ENCODE assay signal across 9 cellular contexts in the genomic region with DNA sequence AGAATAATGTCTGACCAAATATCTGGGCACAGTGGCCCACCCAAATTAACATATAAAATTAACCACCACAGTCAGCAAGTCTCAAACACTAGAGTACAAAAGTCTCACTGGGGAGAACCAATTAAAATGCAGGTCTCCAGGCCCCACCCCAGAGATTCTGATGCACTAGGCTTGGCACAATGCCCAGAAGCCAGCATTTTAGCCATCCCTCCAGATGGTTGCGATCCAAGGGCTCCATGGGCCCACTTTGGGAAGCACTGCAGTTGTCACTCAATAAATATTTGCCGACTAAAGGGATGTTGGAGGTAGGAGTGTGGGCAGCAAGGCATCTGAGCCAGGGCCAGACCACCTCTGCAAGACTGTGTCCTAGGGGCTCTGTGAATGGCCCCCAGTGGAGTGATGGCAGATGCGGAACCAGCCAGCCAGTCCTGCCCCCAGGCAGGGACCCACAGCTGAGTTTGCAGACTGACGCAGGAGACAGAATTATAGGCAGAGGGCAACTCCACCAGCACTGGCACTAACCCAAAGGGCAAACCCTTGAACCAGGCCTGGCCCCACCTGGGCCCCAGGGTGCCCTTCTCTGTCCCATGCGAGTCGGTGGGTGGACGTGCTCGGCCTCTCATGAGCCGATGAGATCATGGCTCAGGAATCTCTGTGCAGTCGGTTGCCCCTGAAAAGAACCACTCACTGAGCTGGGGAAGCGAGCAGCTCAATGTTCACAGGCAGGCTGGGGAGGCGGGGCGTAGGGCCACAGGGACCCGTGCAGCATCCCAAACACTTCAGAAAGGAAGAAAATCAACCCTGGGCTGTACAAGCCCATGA. TPM values are rescaled to one million over a fixed set of nuclear protein-coding genes. Genes with fewer than 3 reads are reported as not detected.
DNase-seq lines count a peak whose midpoint lies in the region; ATAC-seq and TF ChIP-seq lines count a peak whose summit lies in the region.
"Had no signal": no experiment of that assay in that cellular context is flagged by ENCODE, and none has a peak within 500 bp of the region (broad histone marks: within the 10 kb centered on the region; RNA-seq: fewer than 3 reads in every experiment).

No MANE protein-coding gene starts in this region.

- H3K4me1 ChIP-seq in adipocyte (ENCODE audit: control insufficient read depth, insufficient read depth, low read length) (no peaks in the 10 kb centered on the region), right cardiac atrium (ENCODE audit: control insufficient read depth, insufficient read depth, low read length) (peaks cover 5% of the 10 kb centered on the region), upper lobe of left lung (peaks cover 17 to 38% (median 18%) of the 10 kb centered on the region in 4 donors)

- H3K36me3 ChIP-seq in adipocyte (ENCODE audit: control insufficient read depth, insufficient read depth, low read length, severe bottlenecking) (no peaks in the 10 kb centered on the region), upper lobe of left lung (no peaks in the 10 kb centered on the region)
- H3K36me3 ChIP-seq: SJSA1 had no signal

- TF ChIP-seq CTCF in upper lobe of left lung (IDR thresholded peaks at IDR 0.05) = no peak

- no peak for TF ChIP-seq POLR2A in upper lobe of left lung (IDR thresholded peaks at IDR 0.05)

- no peaks in the 10 kb centered on the region for H3K9me3 ChIP-seq in adipocyte (ENCODE audit: control insufficient read depth, low read length)
- H3K9me3 ChIP-seq in right cardiac atrium (ENCODE audit: control insufficient read depth, low read length) = no peaks in the 10 kb centered on the region
- no peaks in the 10 kb centered on the region for H3K9me3 ChIP-seq in upper lobe of left lung
- H3K9me3 ChIP-seq: SJSA1 had no signal

- DNase-seq in NCI-H146 (lab: John Stamatoyannopoulos, UW) (peak; percentile 36), NCI-H146 treated with DMSO at 0.1 percent for 48 hours (lab: John Stamatoyannopoulos, UW; ENCODE audit: unreplicated experiment) (no peak), adipocyte (ENCODE audit: low read depth) (peak; percentile 72), right cardiac atrium (peak; percentile 58 to 86 (median 80)), upper lobe of left lung (peak; percentile 67 to 72), NCI-H187 treated with DMSO at 0.1 percent for 48 hours (lab: John Stamatoyannopoulos, UW) (no peak), NCI-H128 (lab: John Stamatoyannopoulos, UW; ENCODE audit: unreplicated experiment) (no peak)

- no peak overlapping the region for H3K9ac ChIP-seq in adipocyte (ENCODE audit: low read length)

- H3K27me3 ChIP-seq in adipocyte (replicated peaks; ENCODE audit: control insufficient read depth, insufficient read depth, low read length) (peaks cover 41% of the 10 kb centered on the region), right cardiac atrium (ENCODE audit: control insufficient read depth, insufficient read depth) (no peaks in the 10 kb centered on the region), upper lobe of left lung (no peaks in the 10 kb centered on the region)

- H3K4me3 ChIP-seq in adipocyte (ENCODE audit: low read length) (no peak overlapping the region), right cardiac atrium (ENCODE audit: low read length) (no peak overlapping the region), upper lobe of left lung (no peak overlapping the region)
- H3K4me3 ChIP-seq: SJSA1 had no signal

- peak overlapping the region; percentile 45 for H3K27ac ChIP-seq in right cardiac atrium (ENCODE audit: low read length)
- H3K27ac ChIP-seq in upper lobe of left lung = peak overlapping the region in 2 of 4 donors; percentile 4 to 19
- H3K27ac ChIP-seq: SJSA1 had no signal

- no peak for TF ChIP-seq EP300 in upper lobe of left lung (IDR thresholded peaks at IDR 0.05)

- ATAC-seq in right cardiac atrium (peak; percentile 47 to 54), upper lobe of left lung (ENCODE audit: low FRiP score in 2 of 2) (peak in 1 of 2 donors; percentile 45), GM19351 (IDR thresholded peaks at IDR 0.05; ENCODE audit: unreplicated experiment) (no peak)

- intact Hi-C loops in right cardiac atrium (cut with DNase I) = no loop called here

- 38% methylated on average over 14 of the region's 14 CpGs for WGBS in right cardiac atrium
- 61 to 66% methylated on average over 10 to 13 of the region's 14 CpGs for WGBS in upper lobe of left lung, 2 donors

RNA-seq across cellular contexts. Expression of a gene that starts 49.7 kb away (rescaled TPM):
- total RNA-seq in right cardiac atrium (1 to 10 TPM in 3 of 4 donors, under 1 TPM in 1; 0.72 to 4.9 (median 3.1) TPM), upper lobe of left lung (under 1 TPM in 4 of 6 donors, not detected in 2; 0.33 to 0.71 (median 0.65) TPM)
- polyA plus RNA-seq in right cardiac atrium = 3.3 TPM
- total RNA-seq: SJSA1 had no signal

Comparison
In these comparisons a context has a peak if more than half of its experiments do, and no peak if none do; other contexts are left out.
1. DNase-seq: peak in NCI-H146 (single experiment), adipocyte (single experiment), right cardiac atrium (3 of 3) and upper lobe of left lung (2 of 2); none in NCI-H146 treated with DMSO at 0.1 percent for 48 hours (single experiment), NCI-H187 treated with DMSO at 0.1 percent for 48 hours (single experiment) and NCI-H128 (single experiment).